14 cellular contexts compared by ENCODE assay signal in the genomic region with DNA sequence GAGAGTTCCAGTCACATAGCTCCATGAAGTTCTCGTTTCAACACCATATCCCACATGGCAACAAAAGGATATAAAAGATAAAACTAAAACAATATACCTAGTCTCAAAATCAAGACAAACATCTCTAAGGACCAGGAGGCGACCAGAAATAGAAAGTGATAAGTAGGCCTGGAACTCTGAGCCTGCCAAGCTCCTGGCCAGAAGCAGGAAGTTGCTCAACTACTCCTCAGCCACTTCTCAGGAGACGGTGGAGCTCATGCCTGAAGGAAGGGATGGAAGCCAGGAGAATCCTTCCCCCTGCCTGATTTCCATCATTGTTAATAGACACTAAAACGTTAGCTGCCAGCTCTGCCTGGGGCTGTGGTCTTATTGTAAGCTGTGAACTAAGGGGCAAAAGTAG.
DNase-seq lines count a peak whose midpoint lies in the region; ATAC-seq and TF ChIP-seq lines count a peak whose summit lies in the region.
"Had no signal": no experiment of that assay in that cellular context is flagged by ENCODE, and none has a peak within 500 bp of the region (broad histone marks: within the 10 kb centered on the region; RNA-seq: fewer than 3 reads in every experiment).

No MANE protein-coding gene starts in this region.

- no peaks in the 10 kb centered on the region for H3K27me3 ChIP-seq in GM23248 (replicated peaks; ENCODE audit: insufficient read depth)
- H3K27me3 ChIP-seq in ascending aorta = no peaks in the 10 kb centered on the region
- no peaks in the 10 kb centered on the region for H3K27me3 ChIP-seq in skeletal muscle tissue (ENCODE audit: control insufficient read depth in 3 of 3, insufficient read depth in 3 of 3, low read length in 3 of 3)

- DNase-seq in GM23248 = peak; percentile 83
- peak in 1 of 2 donors; percentile 66 for DNase-seq in ascending aorta (ENCODE audit: low spot score in 2 of 2)
- DNase-seq in hepatic stellate cell (ENCODE audit: low spot score) = peak; percentile 37
- no peak for DNase-seq in HK-2 (ENCODE audit: unreplicated experiment)
- DNase-seq in NCI-H524 treated with DMSO at 0.1 percent for 48 hours (lab: John Stamatoyannopoulos, UW) = no peak
- DNase-seq: activated naive CD4-positive, alpha-beta T cell treated with anti-CD3 and anti-CD28 coated beads, Interleukin-2, amount 50 U/mL, for 16 hours; cerebellar nuclear complex; Karpas-422; NCI-H2081 treated with DMSO at 0.1 percent for 48 hours; SHP77; stimulated activated naive CD4-positive, alpha-beta T cell treated with Interleukin-2 at 50 U/mL for 16 hours had no signal

- H4K20me1 ChIP-seq in GM23248 (ENCODE audit: insufficient read depth) = no peaks in the 10 kb centered on the region

- peak overlapping the region; percentile 64 for H3K4me2 ChIP-seq in GM23248 (ENCODE audit: unreplicated experiment)

- in situ Hi-C loops in GM23248 (cut with MboI) = no loop called here

- H3K79me2 ChIP-seq in GM23248 (ENCODE audit: insufficient read depth) = no peaks in the 10 kb centered on the region

- H3K9ac ChIP-seq in GM23248 = no peak overlapping the region
- H3K9ac ChIP-seq in skeletal muscle tissue (ENCODE audit: low read depth in 1 of 3, low read length in 3 of 3) = no peak overlapping the region

- peak overlapping the region; percentile 66 for H3K27ac ChIP-seq in GM23248
- peak overlapping the region; percentile 28 to 67 for H3K27ac ChIP-seq in ascending aorta
- H3K27ac ChIP-seq in skeletal muscle tissue (ENCODE audit: low read depth, low read length) = peak overlapping the region; percentile 58

- TF ChIP-seq CTCF in ascending aorta (IDR thresholded peaks at IDR 0.05) = no peak

- H3K4me1 ChIP-seq in GM23248 (ENCODE audit: insufficient read depth) (peaks cover 52% of the 10 kb centered on the region), ascending aorta (peaks cover 0 to 4% of the 10 kb centered on the region in 2 donors), skeletal muscle tissue (ENCODE audit: control insufficient read depth in 3 of 3, insufficient read depth in 3 of 3, low read length in 3 of 3) (peaks cover 7 to 12% (median 11%) of the 10 kb centered on the region in 3 donors)

- no peaks in the 10 kb centered on the region for H3K36me3 ChIP-seq in GM23248 (ENCODE audit: low read depth)
- no peaks in the 10 kb centered on the region for H3K36me3 ChIP-seq in ascending aorta
- no peaks in the 10 kb centered on the region for H3K36me3 ChIP-seq in skeletal muscle tissue (ENCODE audit: control insufficient read depth in 3 of 3, insufficient read depth in 3 of 3, low read length in 3 of 3)

- WGBS in GM23248 (ENCODE audit: low coverage in 1 of 2, low lambda C conversion rate in 2 of 2, missing lambda C conversion rate in 2 of 2), 2 experiments = 14 to 19% methylated on average over 4 of the region's 4 CpGs

- intact Hi-C loops in ascending aorta (cut with DNase I) = no loop called here

- H3K9me3 ChIP-seq in GM23248 (ENCODE audit: low read depth) = no peaks in the 10 kb centered on the region
- no peaks in the 10 kb centered on the region for H3K9me3 ChIP-seq in ascending aorta
- no peaks in the 10 kb centered on the region for H3K9me3 ChIP-seq in skeletal muscle tissue (ENCODE audit: control insufficient read depth in 3 of 3, low read length in 3 of 3)

- ATAC-seq in GM21576 (IDR thresholded peaks at IDR 0.05; ENCODE audit: unreplicated experiment) (no peak), HG03196 (IDR thresholded peaks at IDR 0.05; ENCODE audit: unreplicated experiment) (no peak)

- no peaks in the 10 kb centered on the region; the same call in 1 of the 2 replicates for H3K9me2 ChIP-seq in GM23248 (ENCODE audit: insufficient read depth)

- peak overlapping the region; percentile 69 for H2AFZ ChIP-seq in GM23248

- no peak overlapping the region for H3K4me3 ChIP-seq in GM23248
- H3K4me3 ChIP-seq in ascending aorta = no peak overlapping the region
- no peak overlapping the region for H3K4me3 ChIP-seq in skeletal muscle tissue (ENCODE audit: low read length in 3 of 3)

- H3F3A ChIP-seq in GM23248 (ENCODE audit: insufficient read depth) = peaks cover 39% of the 10 kb centered on the region

Comparison
In these comparisons a context has a peak if more than half of its experiments do, and no peak if none do; other contexts are left out.
1. DNase-seq: peak in GM23248 (single experiment) and hepatic stellate cell (single experiment); none in HK-2 (single experiment) and NCI-H524 treated with DMSO at 0.1 percent for 48 hours (single experiment).
2. Peak in every context shown above with its lines, with median percentiles within 50 percentile points of each other: H3K27ac ChIP-seq.